Comparison of ENCODE assay signal across 1 cellular context in genomic region chr16:81703177-81704155, GRCh38.
TF ChIP-seq lines count a peak whose summit lies in the region.

No MANE protein-coding gene starts in this region.

TF ChIP-seq in H1, 55 proteins besides CTCF, POLR2A, EP300 and RAD21 (continued from another document):
- TF ChIP-seq CHD7 (IDR thresholded peaks at IDR 0.05; ENCODE audit: insufficient replicate concordance, low read length) (no peak), RNF2 (IDR thresholded peaks at IDR 0.05; ENCODE audit: borderline replicate concordance, low read depth, low read length, missing control alignments, poor library complexity, severe bottlenecking) (no peak), YY1 (IDR thresholded peaks at IDR 0.05; ENCODE audit: low read depth, low read length) (no peak), FOSL1 (IDR thresholded peaks at IDR 0.05; ENCODE audit: insufficient read depth, low read depth, low read length) (no peak), PHF8 (conservative IDR thresholded peaks at IDR 0.05; ENCODE audit: low read depth, low read length) (no peak), ATF3 (IDR thresholded peaks at IDR 0.05; ENCODE audit: insufficient read depth, low read depth, low read length) (no peak), ASH2L (IDR thresholded peaks at IDR 0.05; ENCODE audit: low read length) (no peak)
